Comparison of ENCODE assay signal across 20 cellular contexts in genomic region chr22:49426618-49427266, GRCh38.
DNase-seq lines count a peak whose midpoint lies in the region; FAIRE-seq and TF ChIP-seq lines count a peak whose summit lies in the region.
"Had no signal": no experiment of that assay in that cellular context is flagged by ENCODE, and none has a peak within 500 bp of the region (broad histone marks: within the 10 kb centered on the region; RNA-seq: fewer than 3 reads in every experiment).

No MANE protein-coding gene starts in this region.

- no peak for TF ChIP-seq POLR2A in H1 (IDR thresholded peaks at IDR 0.05; ENCODE audit: control extremely low read depth in 1 of 2, low read depth in 2 of 2, low read length in 2 of 2)

- H3K36me3 Mint-ChIP-seq in activated T-helper 1 cell treated with anti-CD3 and anti-CD28 coated beads, Interleukin-12 subunit alpha, Interleukin-12 subunit beta, Interleukin-2, Interleukin-4 antibody, amounts not matched to agents 30 ng/mL and 10 ng/mL and 1 ng/mL, durations not matched to agents 14 hours and 24 hours and 36 hours (ENCODE audit: low read depth) = no peaks in the 10 kb centered on the region
- H3K36me3 Mint-ChIP-seq in endothelial cell (ENCODE audit: low read depth, unreplicated experiment) = no peaks in the 10 kb centered on the region

- no peak overlapping the region for H4K5ac ChIP-seq in H1 (ENCODE audit: insufficient read length, low read depth, low read length)

- TF ChIP-seq EP300 in H1 (IDR thresholded peaks at IDR 0.05; ENCODE audit: borderline replicate concordance in 1 of 2, low read depth in 2 of 2, low read length in 2 of 2) = no peak

- FAIRE-seq in H1 (lab: Jason Lieb, UNC) = no peak
- peak; percentile 99 for FAIRE-seq in urothelium cell line (lab: Jason Lieb, UNC)
- FAIRE-seq: GM12878 had no signal

- H3K4me2 ChIP-seq in H1 (ENCODE audit: insufficient read depth in 1 of 2, low read depth in 2 of 2, low read length in 2 of 2) (no peak overlapping the region), neuronal stem cell (ENCODE audit: insufficient read depth, low read length, poor library complexity, severe bottlenecking) (no peak overlapping the region)
- H3K4me2 ChIP-seq: GM23338, SK-N-SH had no signal

- peak; percentile 39 for DNase-seq in activated effector memory CD4-positive, alpha-beta T cell treated with anti-CD3 and anti-CD28 coated beads, Interleukin-2, amount 50 U/mL, for 16 hours
- no peak for DNase-seq in activated effector memory CD4-positive, alpha-beta T cell treated with Interleukin-2 at 50 U/mL for 16 hours
- DNase-seq in H1 (ENCODE audit: low read depth in 1 of 2, low spot score in 2 of 2) = no peak
- DNase-seq in neuronal stem cell (ENCODE audit: low spot score) = no peak
- no peak for DNase-seq in urothelium cell line (ENCODE audit: low spot score)
- DNase-seq in activated T-helper 1 cell treated with anti-CD3 and anti-CD28 coated beads, Interleukin-12 subunit alpha, Interleukin-12 subunit beta, Interleukin-2, Interleukin-4 antibody, amounts not matched to agents 30 ng/mL and 10 ng/mL and 1 ng/mL, durations not matched to agents 14 hours and 24 hours and 36 hours (ENCODE audit: low spot score) = no peak
- no peak for DNase-seq in KBM-7
- DNase-seq in endothelial cell (ENCODE audit: low spot score) = no peak
- DNase-seq: CD4-positive, alpha-beta T cell; GDM1; HCEC 1CT; NCI-H1092; NCI-H1417 treated with DMSO at 0.1 percent for 48 hours; NCI-H187; NCI-H524; NCI-H748 treated with DMSO at 0.1 percent for 48 hours; SK-N-SH had no signal

- peaks cover 0 to 2% of the 10 kb centered on the region in 2 experiments for H4K20me1 ChIP-seq in H1 (replicated peaks in 1 of 2; ENCODE audit: control insufficient read depth in 1 of 2, insufficient read depth in 2 of 2, low read length in 2 of 2)

- no peak overlapping the region for H3K4me3 Mint-ChIP-seq in activated T-helper 1 cell treated with anti-CD3 and anti-CD28 coated beads, Interleukin-12 subunit alpha, Interleukin-12 subunit beta, Interleukin-2, Interleukin-4 antibody, amounts not matched to agents 30 ng/mL and 10 ng/mL and 1 ng/mL, durations not matched to agents 14 hours and 24 hours and 36 hours
- no peak overlapping the region for H3K4me3 Mint-ChIP-seq in endothelial cell (ENCODE audit: unreplicated experiment)
- H3K4me3 Mint-ChIP-seq: CD4-positive, alpha-beta T cell; GM23338; IgD-negative memory B cell had no signal

- H3K4me1 ChIP-seq in H1 (replicated peaks in 1 of 4; ENCODE audit: control insufficient read depth in 3 of 4, insufficient read depth in 4 of 4, low read length in 3 of 4) = peaks cover 0 to 3% (median 1%) of the 10 kb centered on the region in 4 experiments; a peak in 2 of 7 replicates
- H3K4me1 ChIP-seq in neuronal stem cell (ENCODE audit: control insufficient read depth in 2 of 2, insufficient read depth in 1 of 2, low read depth in 1 of 2, low read length in 2 of 2) = no peaks in the 10 kb centered on the region

- H3K4ac ChIP-seq in H1 (replicated peaks; ENCODE audit: insufficient read length, low read depth, low read length) (peak overlapping the region; percentile 54), neuronal stem cell (ENCODE audit: low read length) (no peak overlapping the region)

- H2BK15ac ChIP-seq in H1 (ENCODE audit: low read length) (no peak overlapping the region), neuronal stem cell (ENCODE audit: low read length) (no peak overlapping the region)

- H3K23me2 ChIP-seq in H1 (ENCODE audit: low read depth, low read length) = 0 out of 2 replicates have a peak, but pooled peaks cover 3% of the 10 kb centered on the region

- no peak overlapping the region for H2BK120ac ChIP-seq in H1 (replicated peaks; ENCODE audit: low read depth, low read length)
- H2BK120ac ChIP-seq in neuronal stem cell (ENCODE audit: low read depth, low read length) = no peak overlapping the region

- H3K4me1 Mint-ChIP-seq in activated T-helper 1 cell treated with anti-CD3 and anti-CD28 coated beads, Interleukin-12 subunit alpha, Interleukin-12 subunit beta, Interleukin-2, Interleukin-4 antibody, amounts not matched to agents 30 ng/mL and 10 ng/mL and 1 ng/mL, durations not matched to agents 14 hours and 24 hours and 36 hours (ENCODE audit: low read depth) = no peaks in the 10 kb centered on the region
- H3K4me1 Mint-ChIP-seq in endothelial cell (ENCODE audit: unreplicated experiment) = no peaks in the 10 kb centered on the region
- H3K4me1 Mint-ChIP-seq: GM23338, IgD-negative memory B cell had no signal

- H4K8ac ChIP-seq in H1 (ENCODE audit: extremely low read depth, insufficient read depth, low read length) (peak overlapping the region; percentile 35; the same call in 1 of the 2 replicates), neuronal stem cell (ENCODE audit: low read depth, low read length) (peak overlapping the region; percentile 52)

- no peak overlapping the region for H3K27ac Mint-ChIP-seq in activated T-helper 1 cell treated with anti-CD3 and anti-CD28 coated beads, Interleukin-12 subunit alpha, Interleukin-12 subunit beta, Interleukin-2, Interleukin-4 antibody, amounts not matched to agents 30 ng/mL and 10 ng/mL and 1 ng/mL, durations not matched to agents 14 hours and 24 hours and 36 hours
- H3K27ac Mint-ChIP-seq in endothelial cell (ENCODE audit: unreplicated experiment) = no peak overlapping the region
- H3K27ac Mint-ChIP-seq: CD4-positive, alpha-beta T cell; GM23338; IgD-negative memory B cell had no signal

- H2AK5ac ChIP-seq in H1 (ENCODE audit: low read depth, low read length) (peak overlapping the region; percentile 92), neuronal stem cell (ENCODE audit: low read depth, low read length) (no peak overlapping the region)

- no peak for TF ChIP-seq RAD21 in H1 (IDR thresholded peaks at IDR 0.05 in 1 of 2, conservative IDR thresholded peaks at IDR 0.05 in 1 of 2; ENCODE audit: low read depth in 2 of 2, low read length in 2 of 2)

- 0 out of 2 replicates have a peak overlapping the region, but pooled peaks have one; percentile 34 for H2BK20ac ChIP-seq in H1 (ENCODE audit: low read length)

- no peaks in the 10 kb centered on the region for H3K9me3 Mint-ChIP-seq in activated T-helper 1 cell treated with anti-CD3 and anti-CD28 coated beads, Interleukin-12 subunit alpha, Interleukin-12 subunit beta, Interleukin-2, Interleukin-4 antibody, amounts not matched to agents 30 ng/mL and 10 ng/mL and 1 ng/mL, durations not matched to agents 14 hours and 24 hours and 36 hours
- H3K9me3 Mint-ChIP-seq in endothelial cell (ENCODE audit: unreplicated experiment) = no peaks in the 10 kb centered on the region
- H3K9me3 Mint-ChIP-seq: GM23338 had no signal

- H3K79me1 ChIP-seq in H1 (ENCODE audit: low read depth, low read length) (no peaks in the 10 kb centered on the region; the same call in 1 of the 2 replicates), neuronal stem cell (ENCODE audit: low read depth, low read length) (no peaks in the 10 kb centered on the region)

- no peak overlapping the region for H3K27ac ChIP-seq in H1 (ENCODE audit: low read depth, low read length)
- no peak overlapping the region for H3K27ac ChIP-seq in neuronal stem cell (replicated peaks; ENCODE audit: low read length)

- H3K27me3 ChIP-seq in H1 (replicated peaks in 1 of 4; ENCODE audit: control insufficient read depth in 3 of 4, extremely low read depth in 1 of 4, insufficient read depth in 3 of 4, low read length in 3 of 4) (no peaks in the 10 kb centered on the region), neuronal stem cell (ENCODE audit: control insufficient read depth in 3 of 3, insufficient read depth in 3 of 3, low read depth in 1 of 3, low read length in 3 of 3) (peaks cover 0 to 5% (median 2%) of the 10 kb centered on the region in 3 experiments)

- WGBS in H1 (ENCODE audit: extremely low coverage in 1 of 2, insufficient coverage in 1 of 2, insufficient read length in 1 of 2, insufficient replicate concordance in 2 of 2, low coverage in 1 of 2, low lambda C conversion rate in 2 of 2, missing lambda C conversion rate in 1 of 2), 2 experiments = 94% methylated on average over 9 of the region's 9 CpGs; no CpG with 5 or more reads in 1 of the 2 experiments
- no CpG with 5 or more reads among the region's 9 CpGs for WGBS in neuronal stem cell (ENCODE audit: extremely low coverage in 2 of 2, insufficient read length in 2 of 2, insufficient replicate concordance in 1 of 2), 2 donors

- H2BK12ac ChIP-seq in H1 (ENCODE audit: low read depth, low read length) (no peak overlapping the region), neuronal stem cell (ENCODE audit: low read length) (no peak overlapping the region)

- intact Hi-C loops in activated T-helper 1 cell treated with anti-CD3 and anti-CD28 coated beads, Interleukin-12 subunit alpha, Interleukin-12 subunit beta, Interleukin-2, Interleukin-4 antibody, amounts not matched to agents 30 ng/mL and 10 ng/mL and 1 ng/mL, durations not matched to agents 14 hours and 24 hours and 36 hours (cut with micrococcal nuclease) = no loop called here

- CTCF ChIA-PET in H1 (lab: Charles Lee; ENCODE audit: partially characterized antibody) = interaction anchor here (0.9 to 1.5 kb wide), 4 partner anchors 8 to 275 kb away, joined by 3 to 4 read pairs (median 4); no protein-coding TSS in a partner anchor

- H2BK5ac ChIP-seq in H1 (ENCODE audit: low read depth, low read length) (peak overlapping the region; percentile 35; the same call in 1 of the 2 replicates), neuronal stem cell (ENCODE audit: low read length) (no peak overlapping the region)

- no peaks in the 10 kb centered on the region for H3K79me2 ChIP-seq in H1 (ENCODE audit: control insufficient read depth in 1 of 2, insufficient read depth in 2 of 2, low read length in 2 of 2)

- H3K9ac ChIP-seq in H1 (replicated peaks in 1 of 4; ENCODE audit: extremely low read depth in 1 of 4, low read depth in 3 of 4, low read length in 3 of 4) (no peak overlapping the region), neuronal stem cell (ENCODE audit: low read depth, low read length, poor library complexity) (peak overlapping the region; percentile 65)
- H3K9ac ChIP-seq: SK-N-SH had no signal

- peaks cover 2% of the 10 kb centered on the region for H3K27me3 Mint-ChIP-seq in activated T-helper 1 cell treated with anti-CD3 and anti-CD28 coated beads, Interleukin-12 subunit alpha, Interleukin-12 subunit beta, Interleukin-2, Interleukin-4 antibody, amounts not matched to agents 30 ng/mL and 10 ng/mL and 1 ng/mL, durations not matched to agents 14 hours and 24 hours and 36 hours (ENCODE audit: insufficient read depth)
- peaks cover 3% of the 10 kb centered on the region for H3K27me3 Mint-ChIP-seq in endothelial cell (ENCODE audit: unreplicated experiment)

- H3K18ac ChIP-seq in H1 (ENCODE audit: extremely low read depth, low read length) = no peak overlapping the region
- no peak overlapping the region for H3K18ac ChIP-seq in neuronal stem cell (ENCODE audit: low read length)

- in situ Hi-C loops in KBM-7 (cut with MboI; ENCODE audit: low pct_unique_long_range_greater_than_20kb, low sequenced_read_pairs) = no loop called here

- H3K23ac ChIP-seq in H1 (ENCODE audit: insufficient read length) (no peak overlapping the region), neuronal stem cell (ENCODE audit: low read depth, low read length, poor library complexity) (no peak overlapping the region)

- H4K91ac ChIP-seq in H1 (replicated peaks; ENCODE audit: insufficient read length, low read length) (no peak overlapping the region), neuronal stem cell (ENCODE audit: low read depth, low read length, poor library complexity) (no peak overlapping the region)

- H3K14ac ChIP-seq in H1 (ENCODE audit: insufficient read length) = no peak overlapping the region
- peak overlapping the region; percentile 39 for H3K14ac ChIP-seq in neuronal stem cell (ENCODE audit: low read length)

- no peak overlapping the region for H3K56ac ChIP-seq in H1 (replicated peaks; ENCODE audit: insufficient read length, low read depth, low read length)

- POLR2A ChIA-PET in H1 (lab: Charles Lee; ENCODE audit: partially characterized antibody) = no interaction called here

- H3K9me3 ChIP-seq in H1 (ENCODE audit: insufficient read depth in 2 of 2, low read depth in 1 of 2, low read length in 1 of 2) (no peaks in the 10 kb centered on the region), neuronal stem cell (replicated peaks in 1 of 2; ENCODE audit: control insufficient read depth in 2 of 2, insufficient read depth in 1 of 2, low read depth in 1 of 2, low read length in 2 of 2) (no peaks in the 10 kb centered on the region)
- H3K9me3 ChIP-seq: SK-N-SH had no signal

- no peak overlapping the region for H2AFZ ChIP-seq in H1 (ENCODE audit: low read length)
- no peak overlapping the region for H2AFZ ChIP-seq in neuronal stem cell (ENCODE audit: low read length)
- H2AFZ ChIP-seq: GM23338 had no signal

- TF ChIP-seq CTCF in H1 (IDR thresholded peaks at IDR 0.05; ENCODE audit: control extremely low read depth in 1 of 3, insufficient read depth in 1 of 3, low read depth in 1 of 3, low read length in 3 of 3) = no peak
- no peak for TF ChIP-seq CTCF in endothelial cell (IDR thresholded peaks at IDR 0.05; ENCODE audit: unreplicated experiment)

- no peaks in the 10 kb centered on the region for H3K36me3 ChIP-seq in H1 (ENCODE audit: control insufficient read depth in 2 of 4, insufficient read depth in 4 of 4, low read length in 3 of 4)
- H3K36me3 ChIP-seq in neuronal stem cell (replicated peaks in 1 of 2; ENCODE audit: control insufficient read depth in 2 of 2, insufficient read depth in 2 of 2, low read length in 2 of 2) = no peaks in the 10 kb centered on the region

- H3K4me3 ChIP-seq in H1 (ENCODE audit: extremely low read depth in 1 of 4, insufficient read depth in 2 of 4, low read depth in 3 of 4, low read length in 4 of 4) (no peak overlapping the region), neuronal stem cell (ENCODE audit: low read length in 2 of 2) (peak overlapping the region in 1 of 2 donors; percentile 44)
- H3K4me3 ChIP-seq: GM12878, GM23338 had no signal
